ENCODE assay signal across 1 cellular context in genomic region chr1:230743874-230744273, GRCh38.
A peak's percentile ranks its signal among the peaks of the same experiment; 100 is the strongest.
TF ChIP-seq lines count a peak whose summit lies in the region.

No MANE protein-coding gene starts in this region.

TF ChIP-seq in SK-N-SH treated with all-trans-retinoic acid at 6 μM for 48 hours, 23 proteins besides CTCF, POLR2A, EP300 and RAD21:
- TF ChIP-seq TCF4 (CRISPR knock-in tag; IDR thresholded peaks at IDR 0.05; ENCODE audit: borderline replicate concordance), result no peak
- 0 out of 2 replicates have a peak, but pooled peaks have one; percentile 40 for TF ChIP-seq TSHZ2 (CRISPR knock-in tag; IDR thresholded peaks at IDR 0.05)
